8 cellular contexts compared by ENCODE assay signal in genomic region chr10:79241990-79242619, GRCh38.
DNase-seq lines count a peak whose midpoint lies in the region; ATAC-seq and TF ChIP-seq lines count a peak whose summit lies in the region.

No MANE protein-coding gene starts in this region.

- H3K9me3 ChIP-seq in Karpas-422 (ENCODE audit: low read length) (no peaks in the 10 kb centered on the region), thyroid gland (no peaks in the 10 kb centered on the region)

- no peaks in the 10 kb centered on the region for H3K9me2 ChIP-seq in Karpas-422 (replicated peaks; ENCODE audit: insufficient read depth, low read length)

- peak overlapping the region; percentile 95 for H3K9ac ChIP-seq in Karpas-422 (ENCODE audit: low read length)

- H3K4me1 Mint-ChIP-seq in naive thymus-derived CD8-positive, alpha-beta T cell, result peaks cover 33 to 63% (median 37%) of the 10 kb centered on the region in 4 donors

- no peaks in the 10 kb centered on the region for H3K36me3 ChIP-seq in Karpas-422 (ENCODE audit: insufficient read depth, low read length)
- H3K36me3 ChIP-seq in thyroid gland, result no peaks in the 10 kb centered on the region

- H4K20me1 ChIP-seq in Karpas-422 (ENCODE audit: insufficient read depth, low read depth, low read length), result no peaks in the 10 kb centered on the region; the same call in 1 of the 2 replicates

- H3K79me2 ChIP-seq in Karpas-422 (ENCODE audit: low read length), result peaks cover 35% of the 10 kb centered on the region

- H3K4me2 ChIP-seq in Karpas-422 (ENCODE audit: low read depth, low read length, poor library complexity, severe bottlenecking), result peak overlapping the region; percentile 79

- ATAC-seq in esophagus mucosa, result peak; percentile 35
- peak; percentile 26 for ATAC-seq in naive thymus-derived CD8-positive, alpha-beta T cell

- H3K4me1 ChIP-seq in Karpas-422 (ENCODE audit: low read length), result peaks cover 49% of the 10 kb centered on the region
- peaks cover 56 to 78% of the 10 kb centered on the region in 2 donors for H3K4me1 ChIP-seq in thyroid gland

- peaks cover 0 to 7% (median 0%) of the 10 kb centered on the region in 5 donors for H3K27me3 Mint-ChIP-seq in naive thymus-derived CD8-positive, alpha-beta T cell

- POLR2A ChIA-PET in naive thymus-derived CD8-positive, alpha-beta T cell (lab: Charles Lee), result interaction anchor here (3.5 kb wide), 1 partner anchor 105 kb away, joined by 12 read pairs; the partner anchor contains the start of gene PPIF

- no peaks in the 10 kb centered on the region for H3K36me3 Mint-ChIP-seq in naive thymus-derived CD8-positive, alpha-beta T cell

- no peak overlapping the region for H2AFZ ChIP-seq in Karpas-422 (ENCODE audit: low read length)

- TF ChIP-seq CTCF in AG09309 (IDR thresholded peaks at IDR 0.05; ENCODE audit: control insufficient read depth, insufficient read depth, low read depth, low read length, missing control alignments), result no peak
- TF ChIP-seq CTCF in thyroid gland (IDR thresholded peaks at IDR 0.05), result no peak

- TF ChIP-seq POLR2A in GM19099 (IDR thresholded peaks at IDR 0.05; ENCODE audit: extremely low read depth, insufficient read length, low read depth) (peak; percentile 7), thyroid gland (IDR thresholded peaks at IDR 0.05) (no peak)

- H3K4me3 ChIP-seq in AG09309 (ENCODE audit: control insufficient read depth, low read depth, low read length) (peak overlapping the region; percentile 44), Karpas-422 (ENCODE audit: low read length) (peak overlapping the region; percentile 90), thyroid gland (replicated peaks in 1 of 3) (peak overlapping the region in 1 of 3 donors; percentile 37)

- intact Hi-C loops in thyroid gland (cut with DNase I), result no loop called here

- peak overlapping the region in 5 of 10 donors; percentile 46 to 75 (median 58) for H3K27ac Mint-ChIP-seq in naive thymus-derived CD8-positive, alpha-beta T cell

- peak overlapping the region; percentile 56 to 89 (median 78) for H3K4me3 Mint-ChIP-seq in naive thymus-derived CD8-positive, alpha-beta T cell

- no peak for DNase-seq in AG09309 (ENCODE audit: low read depth)
- DNase-seq in Karpas-422, result peak; percentile 62
- peak; percentile 80 for DNase-seq in activated CD8-positive, alpha-beta memory T cell treated with anti-CD3 and anti-CD28 coated beads for 24 hours
- DNase-seq in naive thymus-derived CD8-positive, alpha-beta T cell, result peak in 4 of 10 donors; percentile 10 to 31 (median 18)
- DNase-seq in thyroid gland, result peak; percentile 45 to 56
- DNase-seq in 8988T, result no peak

- H3K9me3 Mint-ChIP-seq in naive thymus-derived CD8-positive, alpha-beta T cell, result no peaks in the 10 kb centered on the region

- WGBS in thyroid gland, 2 donors, result 28 to 30% methylated on average over 14 to 16 of the region's 36 CpGs

- H3K27ac ChIP-seq in Karpas-422 (ENCODE audit: low read length) (peak overlapping the region; percentile 63), thyroid gland (peak overlapping the region; percentile 39 to 80 (median 67))

- H3K27me3 ChIP-seq in Karpas-422 (ENCODE audit: low read length), result no peaks in the 10 kb centered on the region
- H3K27me3 ChIP-seq in thyroid gland, result no peaks in the 10 kb centered on the region

Comparison
In these comparisons a context has a peak if more than half of its experiments do, and no peak if none do; other contexts are left out.
1. DNase-seq: peak in Karpas-422 (single experiment), activated CD8-positive, alpha-beta memory T cell treated with anti-CD3 and anti-CD28 coated beads for 24 hours (single experiment) and thyroid gland (2 of 2); none in AG09309 (single experiment) and 8988T (single experiment).